Comparison of ENCODE assay signal across 17 cellular contexts in genomic region chr15:88994286-88994685, GRCh38.
DNase-seq lines count a peak whose midpoint lies in the region; ATAC-seq and TF ChIP-seq lines count a peak whose summit lies in the region.
"Had no signal": no experiment of that assay in that cellular context is flagged by ENCODE, and none has a peak within 500 bp of the region (broad histone marks: within the 10 kb centered on the region; RNA-seq: fewer than 3 reads in every experiment).

No MANE protein-coding gene starts in this region.

- no peaks in the 10 kb centered on the region for H3K79me2 ChIP-seq in mesendoderm (ENCODE audit: control insufficient read depth, insufficient read depth, low read length)

- H3K27me3 Mint-ChIP-seq in activated naive CD8-positive, alpha-beta T cell treated with anti-CD3 and anti-CD28 coated beads, Interleukin-2, amount 50 U/mL, for 24 hours = no peaks in the 10 kb centered on the region

- H3K27me3 ChIP-seq in Panc1 (ENCODE audit: control insufficient read depth, insufficient read depth, low read length) = no peaks in the 10 kb centered on the region
- H3K27me3 ChIP-seq in mesendoderm (ENCODE audit: insufficient read depth, low read length, poor library complexity) = no peaks in the 10 kb centered on the region
- no peaks in the 10 kb centered on the region for H3K27me3 ChIP-seq in breast epithelium
- H3K27me3 ChIP-seq: BLaER1 treated with 17β-estradiol and CSF1 and Interleukin-3, amounts not matched to agents 10 nM and 100 nM had no signal

- TF ChIP-seq CTCF in Panc1 (IDR thresholded peaks at IDR 0.05) = no peak
- TF ChIP-seq CTCF in fibroblast of mammary gland (conservative IDR thresholded peaks at IDR 0.05; ENCODE audit: control insufficient read depth, insufficient read depth, low read depth, low read length) = no peak
- no peak for TF ChIP-seq CTCF in breast epithelium (IDR thresholded peaks at IDR 0.05)

- no peak overlapping the region for H3K18ac ChIP-seq in mesendoderm (ENCODE audit: low read length)

- H4K8ac ChIP-seq in mesendoderm (ENCODE audit: low read depth, low read length) = no peak overlapping the region

- DNase-seq in EH (ENCODE audit: low read depth) (peak; percentile 24), Panc1 (ENCODE audit: low read depth, low spot score) (no peak), fibroblast of mammary gland (ENCODE audit: low read depth) (peak; percentile 28), mesendoderm (no peak), NCI-H69 (lab: John Stamatoyannopoulos, UW) (no peak), breast epithelium (ENCODE audit: low spot score in 2 of 2) (no peak)
- DNase-seq in activated naive CD8-positive, alpha-beta T cell treated with anti-CD3 and anti-CD28 coated beads, Interleukin-2, amount 50 U/mL, for 24 hours = no peak
- DNase-seq: CD8-positive, alpha-beta T cell; DMS53; HCEC 1CT; NCI-H1092 treated with DMSO at 0.1 percent for 48 hours; NCI-H2081; NCI-H446 treated with DMSO at 0.1 percent for 48 hours; NK-92 treated with Interleukin-12 subunit alpha and Interleukin-12 subunit beta, amount 100 ng/mL, for 24 hours had no signal

- CTCF ChIA-PET in Panc1 (lab: Charles Lee) = no interaction called here

- POLR2A ChIA-PET in Panc1 (lab: Charles Lee) = no interaction called here

- no peak overlapping the region for H3K9ac ChIP-seq in mesendoderm (ENCODE audit: low read length)
- H3K9ac ChIP-seq: BLaER1 treated with 17β-estradiol and CSF1 and Interleukin-3, amounts not matched to agents 10 nM and 100 nM had no signal

- intact Hi-C loops in Panc1 (cut with micrococcal nuclease; ENCODE audit: unreplicated experiment) = no loop called here
- intact Hi-C loops in breast epithelium (cut with DNase I; ENCODE audit: low total_unique reads) = loop anchor here (10.0 kb wide), 1 partner anchor 1451 kb away; no protein-coding TSS in a partner anchor

- no peaks in the 10 kb centered on the region for H3K79me1 ChIP-seq in mesendoderm (ENCODE audit: low read length)

- WGBS in mesendoderm (ENCODE audit: extremely low coverage, insufficient coverage, low lambda C conversion rate) = no CpG with 5 or more reads among the region's 1 CpG

- H3K4me1 ChIP-seq in Panc1 (ENCODE audit: control insufficient read depth, insufficient read depth, low read length) = peaks cover 24% of the 10 kb centered on the region
- H3K4me1 ChIP-seq in mesendoderm (ENCODE audit: control insufficient read depth, low read depth, low read length) = peaks cover 1% of the 10 kb centered on the region
- H3K4me1 ChIP-seq in breast epithelium = no peaks in the 10 kb centered on the region
- H3K4me1 ChIP-seq: BLaER1 treated with 17β-estradiol and CSF1 and Interleukin-3, amounts not matched to agents 10 nM and 100 nM had no signal

- in situ Hi-C loops in Panc1 (cut with HindIII; ENCODE audit: low pct_unique_long_range_greater_than_20kb, low sequenced_read_pairs) = no loop called here

- H2AK5ac ChIP-seq in mesendoderm (ENCODE audit: low read length) = no peak overlapping the region

- H3K9me3 ChIP-seq in Panc1 (ENCODE audit: control insufficient read depth, insufficient read depth, low read depth, low read length) = no peaks in the 10 kb centered on the region
- H3K9me3 ChIP-seq in breast epithelium = no peaks in the 10 kb centered on the region
- H3K9me3 ChIP-seq: BLaER1 treated with 17β-estradiol and CSF1 and Interleukin-3, amounts not matched to agents 10 nM and 100 nM had no signal

- no peak overlapping the region for H3K4me3 Mint-ChIP-seq in activated naive CD8-positive, alpha-beta T cell treated with anti-CD3 and anti-CD28 coated beads, Interleukin-2, amount 50 U/mL, for 24 hours
- H3K4me3 Mint-ChIP-seq: CD8-positive, alpha-beta T cell had no signal

- H3K4me1 Mint-ChIP-seq in activated naive CD8-positive, alpha-beta T cell treated with anti-CD3 and anti-CD28 coated beads, Interleukin-2, amount 50 U/mL, for 24 hours = no peaks in the 10 kb centered on the region

- no peak overlapping the region for H3K4ac ChIP-seq in mesendoderm (ENCODE audit: low read depth, low read length)

- no peaks in the 10 kb centered on the region for H3K9me3 Mint-ChIP-seq in activated naive CD8-positive, alpha-beta T cell treated with anti-CD3 and anti-CD28 coated beads, Interleukin-2, amount 50 U/mL, for 24 hours
- H3K9me3 Mint-ChIP-seq: CD8-positive, alpha-beta T cell had no signal

- no peak overlapping the region for H3K4me2 ChIP-seq in mesendoderm (ENCODE audit: low read length)
- H3K4me2 ChIP-seq: BLaER1 treated with 17β-estradiol and CSF1 and Interleukin-3, amounts not matched to agents 10 nM and 100 nM had no signal

- no peak overlapping the region for H2BK120ac ChIP-seq in mesendoderm (ENCODE audit: low read depth, low read length)

- H3K27ac ChIP-seq in Panc1 (ENCODE audit: low read length) (peak overlapping the region; percentile 98), mesendoderm (ENCODE audit: low read depth, low read length) (no peak overlapping the region), breast epithelium (no peak overlapping the region)
- H3K27ac ChIP-seq: BLaER1 treated with 17β-estradiol and CSF1 and Interleukin-3, amounts not matched to agents 10 nM and 100 nM had no signal

- ATAC-seq in Panc1 = peak; percentile 26; the same call in 1 of the 2 replicates
- no peak for ATAC-seq in activated naive CD8-positive, alpha-beta T cell treated with anti-CD3 and anti-CD28 coated beads, Interleukin-2, amount 50 U/mL, for 24 hours
- ATAC-seq: CD8-positive, alpha-beta T cell; K562; Right ventricle myocardium inferior had no signal

- H3K36me3 ChIP-seq in Panc1 (ENCODE audit: control insufficient read depth, insufficient read depth, low read length) = no peaks in the 10 kb centered on the region
- no peaks in the 10 kb centered on the region for H3K36me3 ChIP-seq in mesendoderm (ENCODE audit: control insufficient read depth, insufficient read depth, low read length)
- no peaks in the 10 kb centered on the region for H3K36me3 ChIP-seq in breast epithelium
- H3K36me3 ChIP-seq: BLaER1 treated with 17β-estradiol and CSF1 and Interleukin-3, amounts not matched to agents 10 nM and 100 nM had no signal

- H3K36me3 Mint-ChIP-seq in activated naive CD8-positive, alpha-beta T cell treated with anti-CD3 and anti-CD28 coated beads, Interleukin-2, amount 50 U/mL, for 24 hours (ENCODE audit: low read depth) = no peaks in the 10 kb centered on the region
- H3K36me3 Mint-ChIP-seq: CD8-positive, alpha-beta T cell had no signal

- no peak overlapping the region for H2BK5ac ChIP-seq in mesendoderm (ENCODE audit: low read length)

- no peak overlapping the region for H3K23ac ChIP-seq in mesendoderm (ENCODE audit: low read length)

- no peak overlapping the region for H4K5ac ChIP-seq in mesendoderm (ENCODE audit: low read length)

- no peak overlapping the region for H3K27ac Mint-ChIP-seq in activated naive CD8-positive, alpha-beta T cell treated with anti-CD3 and anti-CD28 coated beads, Interleukin-2, amount 50 U/mL, for 24 hours
- H3K27ac Mint-ChIP-seq: CD8-positive, alpha-beta T cell had no signal

- H3K4me3 ChIP-seq in Panc1 (ENCODE audit: low read depth in 2 of 2, low read length in 2 of 2) = no peak overlapping the region
- H3K4me3 ChIP-seq in fibroblast of mammary gland (ENCODE audit: control insufficient read depth, low read depth, low read length) = no peak overlapping the region
- H3K4me3 ChIP-seq in mesendoderm (ENCODE audit: low read length) = no peak overlapping the region
- H3K4me3 ChIP-seq in breast epithelium = no peak overlapping the region
- H3K4me3 ChIP-seq: BLaER1 treated with 17β-estradiol and CSF1 and Interleukin-3, amounts not matched to agents 10 nM and 100 nM; K562 had no signal

- no peak for TF ChIP-seq POLR2A in breast epithelium (IDR thresholded peaks at IDR 0.05)

- BruUV-seq in Panc1 (replicated peaks; lab: Mats Ljungman, UMichigan) = no TSS peak

- no peak overlapping the region for H2BK15ac ChIP-seq in mesendoderm (replicated peaks; ENCODE audit: low read depth)

- peak overlapping the region; percentile 35 for H3K56ac ChIP-seq in mesendoderm (ENCODE audit: low read length)

Comparison
In these comparisons a context has a peak if more than half of its experiments do, and no peak if none do; other contexts are left out.
1. DNase-seq: peak in EH (single experiment) and fibroblast of mammary gland (single experiment); none in Panc1 (single experiment), mesendoderm (single experiment), activated naive CD8-positive, alpha-beta T cell treated with anti-CD3 and anti-CD28 coated beads, Interleukin-2, amount 50 U/mL, for 24 hours (single experiment), NCI-H69 (single experiment) and breast epithelium (0 of 2).